1 cellular context compared by ENCODE assay signal in the genomic region with DNA sequence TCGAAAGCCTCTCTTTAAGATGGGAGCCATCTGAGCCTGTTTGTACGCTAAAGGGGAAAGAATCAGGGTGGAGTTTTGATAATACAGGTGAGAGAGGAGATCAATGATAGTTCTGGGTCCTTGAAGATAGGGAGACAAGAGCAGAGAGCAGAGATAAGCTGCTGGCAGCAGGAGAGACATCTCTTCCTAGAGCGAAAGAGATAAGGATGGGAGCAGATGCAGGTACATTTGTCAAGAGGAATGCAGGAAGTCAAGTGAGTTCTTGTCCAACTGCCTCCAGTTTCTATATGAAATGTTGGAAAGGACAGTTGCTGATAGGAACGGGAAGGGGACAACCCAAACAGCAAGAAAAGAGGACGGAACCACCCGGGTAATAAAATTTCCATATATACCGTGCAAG.
TF ChIP-seq lines count a peak whose summit lies in the region.

No MANE protein-coding gene starts in this region.

TF ChIP-seq in GM12878, 131 proteins besides CTCF, POLR2A, EP300 and RAD21 (continued from another document):
- TF ChIP-seq, protein P1, sequence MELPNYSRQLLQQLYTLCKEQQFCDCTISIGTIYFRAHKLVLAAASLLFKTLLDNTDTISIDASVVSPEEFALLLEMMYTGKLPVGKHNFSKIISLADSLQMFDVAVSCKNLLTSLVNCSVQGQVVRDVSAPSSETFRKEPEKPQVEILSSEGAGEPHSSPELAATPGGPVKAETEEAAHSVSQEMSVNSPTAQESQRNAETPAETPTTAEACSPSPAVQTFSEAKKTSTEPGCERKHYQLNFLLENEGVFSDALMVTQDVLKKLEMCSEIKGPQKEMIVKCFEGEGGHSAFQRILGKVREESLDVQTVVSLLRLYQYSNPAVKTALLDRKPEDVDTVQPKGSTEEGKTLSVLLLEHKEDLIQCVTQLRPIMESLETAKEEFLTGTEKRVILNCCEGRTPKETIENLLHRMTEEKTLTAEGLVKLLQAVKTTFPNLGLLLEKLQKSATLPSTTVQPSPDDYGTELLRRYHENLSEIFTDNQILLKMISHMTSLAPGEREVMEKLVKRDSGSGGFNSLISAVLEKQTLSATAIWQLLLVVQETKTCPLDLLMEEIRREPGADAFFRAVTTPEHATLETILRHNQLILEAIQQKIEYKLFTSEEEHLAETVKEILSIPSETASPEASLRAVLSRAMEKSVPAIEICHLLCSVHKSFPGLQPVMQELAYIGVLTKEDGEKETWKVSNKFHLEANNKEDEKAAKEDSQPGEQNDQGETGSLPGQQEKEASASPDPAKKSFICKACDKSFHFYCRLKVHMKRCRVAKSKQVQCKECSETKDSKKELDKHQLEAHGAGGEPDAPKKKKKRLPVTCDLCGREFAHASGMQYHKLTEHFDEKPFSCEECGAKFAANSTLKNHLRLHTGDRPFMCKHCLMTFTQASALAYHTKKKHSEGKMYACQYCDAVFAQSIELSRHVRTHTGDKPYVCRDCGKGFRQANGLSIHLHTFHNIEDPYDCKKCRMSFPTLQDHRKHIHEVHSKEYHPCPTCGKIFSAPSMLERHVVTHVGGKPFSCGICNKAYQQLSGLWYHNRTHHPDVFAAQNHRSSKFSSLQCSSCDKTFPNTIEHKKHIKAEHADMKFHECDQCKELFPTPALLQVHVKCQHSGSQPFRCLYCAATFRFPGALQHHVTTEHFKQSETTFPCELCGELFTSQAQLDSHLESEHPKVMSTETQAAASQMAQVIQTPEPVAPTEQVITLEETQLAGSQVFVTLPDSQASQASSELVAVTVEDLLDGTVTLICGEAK (IDR thresholded peaks at IDR 0.05; ENCODE audit: borderline replicate concordance), result no peak
- TF ChIP-seq, protein P2, sequence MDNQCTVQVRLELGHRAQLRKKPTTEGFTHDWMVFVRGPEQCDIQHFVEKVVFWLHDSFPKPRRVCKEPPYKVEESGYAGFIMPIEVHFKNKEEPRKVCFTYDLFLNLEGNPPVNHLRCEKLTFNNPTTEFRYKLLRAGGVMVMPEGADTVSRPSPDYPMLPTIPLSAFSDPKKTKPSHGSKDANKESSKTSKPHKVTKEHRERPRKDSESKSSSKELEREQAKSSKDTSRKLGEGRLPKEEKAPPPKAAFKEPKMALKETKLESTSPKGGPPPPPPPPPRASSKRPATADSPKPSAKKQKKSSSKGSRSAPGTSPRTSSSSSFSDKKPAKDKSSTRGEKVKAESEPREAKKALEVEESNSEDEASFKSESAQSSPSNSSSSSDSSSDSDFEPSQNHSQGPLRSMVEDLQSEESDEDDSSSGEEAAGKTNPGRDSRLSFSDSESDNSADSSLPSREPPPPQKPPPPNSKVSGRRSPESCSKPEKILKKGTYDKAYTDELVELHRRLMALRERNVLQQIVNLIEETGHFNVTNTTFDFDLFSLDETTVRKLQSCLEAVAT (IDR thresholded peaks at IDR 0.05), result no peak
- TF ChIP-seq MXI1 (IDR thresholded peaks at IDR 0.05; ENCODE audit: low read depth, low read length) (no peak), FOXM1 (IDR thresholded peaks at IDR 0.05; ENCODE audit: low read depth, low read length) (no peak), ATF7 (IDR thresholded peaks at IDR 0.05; ENCODE audit: low read depth) (no peak), ZBTB11 (CRISPR knock-in tag; IDR thresholded peaks at IDR 0.05) (no peak), SIN3A (IDR thresholded peaks at IDR 0.05; ENCODE audit: low read depth, low read length) (no peak), SUPT20H (IDR thresholded peaks at IDR 0.05; ENCODE audit: borderline replicate concordance, control insufficient read depth, low read depth, low read length) (no peak), IKZF2 (IDR thresholded peaks at IDR 0.05) (no peak), PAX5 (IDR thresholded peaks at IDR 0.05; ENCODE audit: borderline replicate concordance, low read depth, low read length) (no peak)
